In the genomic region with DNA sequence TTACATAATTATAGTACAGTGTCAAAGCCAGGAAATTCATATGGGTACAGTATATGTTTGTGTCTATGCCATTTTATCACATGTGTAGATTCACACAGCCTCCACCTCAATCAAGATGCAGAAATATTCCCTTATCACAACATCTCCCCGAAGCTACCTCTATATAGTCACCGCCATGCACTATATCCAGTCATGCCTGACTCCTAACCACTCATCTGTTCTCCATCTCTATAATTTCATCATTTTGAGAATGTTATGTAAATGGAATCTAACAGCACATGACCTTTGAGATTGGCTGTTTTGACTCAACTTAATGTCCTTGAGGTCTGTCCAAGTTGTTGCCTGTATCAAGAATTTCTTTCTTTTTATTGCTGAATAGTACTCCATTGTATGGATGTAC, we compare ENCODE assay signal across 1 cellular context.
TF ChIP-seq lines count a peak whose summit lies in the region.

No MANE protein-coding gene starts in this region.

TF ChIP-seq in GM12878, 131 proteins besides CTCF, POLR2A, EP300 and RAD21 (continued from another document):
- TF ChIP-seq, protein P1, sequence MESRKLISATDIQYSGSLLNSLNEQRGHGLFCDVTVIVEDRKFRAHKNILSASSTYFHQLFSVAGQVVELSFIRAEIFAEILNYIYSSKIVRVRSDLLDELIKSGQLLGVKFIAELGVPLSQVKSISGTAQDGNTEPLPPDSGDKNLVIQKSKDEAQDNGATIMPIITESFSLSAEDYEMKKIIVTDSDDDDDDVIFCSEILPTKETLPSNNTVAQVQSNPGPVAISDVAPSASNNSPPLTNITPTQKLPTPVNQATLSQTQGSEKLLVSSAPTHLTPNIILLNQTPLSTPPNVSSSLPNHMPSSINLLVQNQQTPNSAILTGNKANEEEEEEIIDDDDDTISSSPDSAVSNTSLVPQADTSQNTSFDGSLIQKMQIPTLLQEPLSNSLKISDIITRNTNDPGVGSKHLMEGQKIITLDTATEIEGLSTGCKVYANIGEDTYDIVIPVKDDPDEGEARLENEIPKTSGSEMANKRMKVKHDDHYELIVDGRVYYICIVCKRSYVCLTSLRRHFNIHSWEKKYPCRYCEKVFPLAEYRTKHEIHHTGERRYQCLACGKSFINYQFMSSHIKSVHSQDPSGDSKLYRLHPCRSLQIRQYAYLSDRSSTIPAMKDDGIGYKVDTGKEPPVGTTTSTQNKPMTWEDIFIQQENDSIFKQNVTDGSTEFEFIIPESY (IDR thresholded peaks at IDR 0.05) = no peak
- TF ChIP-seq JUND (IDR thresholded peaks at IDR 0.05; ENCODE audit: low read depth, low read length) (no peak), ATF7 (IDR thresholded peaks at IDR 0.05; ENCODE audit: low read depth) (no peak)
- TF ChIP-seq, protein P2, sequence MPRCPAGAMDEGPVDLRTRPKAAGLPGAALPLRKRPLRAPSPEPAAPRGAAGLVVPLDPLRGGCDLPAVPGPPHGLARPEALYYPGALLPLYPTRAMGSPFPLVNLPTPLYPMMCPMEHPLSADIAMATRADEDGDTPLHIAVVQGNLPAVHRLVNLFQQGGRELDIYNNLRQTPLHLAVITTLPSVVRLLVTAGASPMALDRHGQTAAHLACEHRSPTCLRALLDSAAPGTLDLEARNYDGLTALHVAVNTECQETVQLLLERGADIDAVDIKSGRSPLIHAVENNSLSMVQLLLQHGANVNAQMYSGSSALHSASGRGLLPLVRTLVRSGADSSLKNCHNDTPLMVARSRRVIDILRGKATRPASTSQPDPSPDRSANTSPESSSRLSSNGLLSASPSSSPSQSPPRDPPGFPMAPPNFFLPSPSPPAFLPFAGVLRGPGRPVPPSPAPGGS (IDR thresholded peaks at IDR 0.05; ENCODE audit: borderline replicate concordance, insufficient read depth, low read depth, low read length, poor library complexity, severe bottlenecking) = no peak
